ENCODE assay signal across 22 cellular contexts in genomic region chr10:95181731-95182130, GRCh38. TPM values are rescaled to one million over a fixed set of nuclear protein-coding genes. Genes with fewer than 3 reads are reported as not detected.
DNase-seq lines count a peak whose midpoint lies in the region; ATAC-seq and TF ChIP-seq lines count a peak whose summit lies in the region.
"Had no signal": no experiment of that assay in that cellular context is flagged by ENCODE, and none has a peak within 500 bp of the region (broad histone marks: within the 10 kb centered on the region; RNA-seq: fewer than 3 reads in every experiment).

No MANE protein-coding gene starts in this region.

- H3K4me3 ChIP-seq in HEK293 (ENCODE audit: low read depth, low read length) = no peak overlapping the region

- no peak for TF ChIP-seq CTCF in HEK293 (tag by site-specific recombination; IDR thresholded peaks at IDR 0.05)

- POLR2A ChIA-PET in HEK293 (lab: Yijun Ruan, JAX) = no interaction called here

- intact Hi-C loops in left colon (cut with DNase I, micrococcal nuclease) = no loop called here

- CTCF ChIA-PET in HEK293 (lab: Yijun Ruan, JAX) = interaction anchor here (0.6 to 3.7 kb wide), 7 partner anchors 9 to 861 kb away, joined by 3 to 15 read pairs (median 4); no protein-coding TSS in a partner anchor

- H3K27ac ChIP-seq in HEK293 (ENCODE audit: extremely low read depth, low read depth, low read length) = no peak overlapping the region
- H3K27ac ChIP-seq: KMS-11 had no signal

- peak; percentile 54 for ATAC-seq in left colon
- no peak for ATAC-seq in HG03442 (IDR thresholded peaks at IDR 0.05; ENCODE audit: unreplicated experiment)
- ATAC-seq: stimulated activated naive CD8-positive, alpha-beta T cell treated with anti-CD3 and anti-CD28 coated beads, Interleukin-15, Interleukin-2, amounts not matched to agents 100 U/mL and 50 U/mL, for 24 hours had no signal

- no peaks in the 10 kb centered on the region for H3K9me3 ChIP-seq in HEK293 (ENCODE audit: control insufficient read depth, insufficient read depth, low read depth, low read length)

- H3K36me3 ChIP-seq in HEK293 (ENCODE audit: control insufficient read depth in 2 of 2, insufficient read depth in 1 of 2, low read length in 2 of 2) = no peaks in the 10 kb centered on the region

- no peaks in the 10 kb centered on the region for H3K4me1 ChIP-seq in HEK293 (ENCODE audit: control insufficient read depth, insufficient read depth, low read length)

- DNase-seq in AG08395 (ENCODE audit: low spot score) = peak; percentile 14
- DNase-seq in dermis microvascular lymphatic vessel endothelial cell (ENCODE audit: low read depth in 2 of 2) = peak; percentile 84 to 85
- DNase-seq in left colon = no peak
- DNase-seq in stimulated activated CD4-positive, alpha-beta T cell treated with anti-CD3 and anti-CD28 coated beads, Interleukin-4, amount 100 ng/mL, for 1 hour = no peak
- no peak for DNase-seq in ureter (ENCODE audit: low spot score)
- no peak for DNase-seq in NCI-H128 (lab: John Stamatoyannopoulos, UW; ENCODE audit: unreplicated experiment)
- DNase-seq: activated naive CD8-positive, alpha-beta T cell treated with anti-CD3 and anti-CD28 coated beads, Interleukin-2, amount 10 ng/mL, durations not matched to agents 7 days and 5 days; activated T-cell treated with anti-CD3 and anti-CD28 coated beads for 4 hours; Calu3; H9; NCI-H1694; NCI-H524 treated with DMSO at 0.1 percent for 48 hours; occipital lobe; RPMI8226; stimulated activated naive CD8-positive, alpha-beta T cell treated with anti-CD3 and anti-CD28 coated beads, Interleukin-15, Interleukin-2, amounts not matched to agents 100 U/mL and 50 U/mL, for 24 hours; T-helper 1 cell had no signal

TF ChIP-seq in HEK293, 187 proteins besides CTCF, POLR2A, EP300 and RAD21:
- TF ChIP-seq ZNF138 (tag by site-specific recombination; IDR thresholded peaks at IDR 0.05; ENCODE audit: borderline replicate concordance) (no peak), ZNF707 (tag by site-specific recombination; IDR thresholded peaks at IDR 0.05) (peak; percentile 30; the same call in 1 of the 2 replicates), ZBTB20 (tag by site-specific recombination; IDR thresholded peaks at IDR 0.05) (no peak), MZF1 (tag by site-specific recombination; IDR thresholded peaks at IDR 0.05; ENCODE audit: borderline replicate concordance) (no peak), YY1 (tag by site-specific recombination; IDR thresholded peaks at IDR 0.05) (no peak)

RNA-seq across cellular contexts. Expression of gene ACSM6, which starts 12.3 kb away (rescaled TPM):
- total RNA-seq in dermis microvascular lymphatic vessel endothelial cell = not detected in 2 replicates
- not detected for total RNA-seq in left colon
- 1.8 TPM for total RNA-seq in ureter
- total RNA-seq: activated naive CD8-positive, alpha-beta T cell treated with anti-CD3 and anti-CD28 coated beads, Interleukin-2, amount 10 ng/mL, durations not matched to agents 7 days and 5 days; Calu3; epithelial cell of proximal tubule; H9; mesenteric fat pad; occipital lobe; skeletal muscle tissue had no signal

Comparison
In these comparisons a context has a peak if more than half of its experiments do, and no peak if none do; other contexts are left out.
1. DNase-seq: peak in AG08395 (single experiment) and dermis microvascular lymphatic vessel endothelial cell (2 of 2); none in left colon (0 of 2), stimulated activated CD4-positive, alpha-beta T cell treated with anti-CD3 and anti-CD28 coated beads, Interleukin-4, amount 100 ng/mL, for 1 hour (single experiment), ureter (single experiment) and NCI-H128 (single experiment).